ENCODE assay signal across 2 cellular contexts in the genomic region with DNA sequence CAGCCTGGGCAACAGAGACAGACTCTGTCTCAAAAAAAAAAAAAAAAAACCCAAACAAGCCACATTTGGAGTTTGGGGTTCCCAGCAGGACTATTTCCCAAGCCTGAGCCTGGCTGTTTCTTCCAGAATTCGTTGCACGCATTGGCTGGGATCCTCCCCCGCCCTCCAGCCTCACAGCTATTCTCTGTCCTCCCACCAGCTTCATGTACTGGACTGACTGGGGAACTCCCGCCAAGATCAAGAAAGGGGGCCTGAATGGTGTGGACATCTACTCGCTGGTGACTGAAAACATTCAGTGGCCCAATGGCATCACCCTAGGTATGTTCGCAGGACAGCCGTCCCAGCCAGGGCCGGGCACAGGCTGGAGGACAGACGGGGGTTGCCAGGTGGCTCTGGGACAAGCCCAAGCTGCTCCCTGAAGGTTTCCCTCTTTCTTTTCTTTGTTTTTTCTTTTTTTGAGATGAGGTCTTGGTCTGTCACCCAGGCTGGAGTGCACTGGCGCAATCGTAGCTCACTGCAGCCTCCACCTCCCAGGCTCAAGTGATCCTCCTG.
TF ChIP-seq lines count a peak whose summit lies in the region.

No MANE protein-coding gene starts in this region.

TF ChIP-seq in SK-N-SH, 30 proteins besides CTCF, POLR2A, EP300 and RAD21 (continued from another document):
- TF ChIP-seq USF1 (IDR thresholded peaks at IDR 0.05; ENCODE audit: borderline replicate concordance, low read depth) = no peak
- TF ChIP-seq FOSL2 (IDR thresholded peaks at IDR 0.05; ENCODE audit: borderline replicate concordance, low read depth) = no peak
- TF ChIP-seq, protein P1, sequence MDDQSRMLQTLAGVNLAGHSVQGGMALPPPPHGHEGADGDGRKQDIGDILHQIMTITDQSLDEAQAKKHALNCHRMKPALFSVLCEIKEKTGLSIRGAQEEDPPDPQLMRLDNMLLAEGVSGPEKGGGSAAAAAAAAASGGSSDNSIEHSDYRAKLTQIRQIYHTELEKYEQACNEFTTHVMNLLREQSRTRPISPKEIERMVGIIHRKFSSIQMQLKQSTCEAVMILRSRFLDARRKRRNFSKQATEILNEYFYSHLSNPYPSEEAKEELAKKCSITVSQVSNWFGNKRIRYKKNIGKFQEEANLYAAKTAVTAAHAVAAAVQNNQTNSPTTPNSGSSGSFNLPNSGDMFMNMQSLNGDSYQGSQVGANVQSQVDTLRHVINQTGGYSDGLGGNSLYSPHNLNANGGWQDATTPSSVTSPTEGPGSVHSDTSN (IDR thresholded peaks at IDR 0.05) = no peak
- no peak for TF ChIP-seq YY1 (IDR thresholded peaks at IDR 0.05; ENCODE audit: low read depth)
- no peak for TF ChIP-seq TEAD4 (IDR thresholded peaks at IDR 0.05; ENCODE audit: borderline replicate concordance, insufficient read depth)
- TF ChIP-seq GATA2 (CRISPR knock-in tag; IDR thresholded peaks at IDR 0.05) = no peak
- no peak for TF ChIP-seq REST (IDR thresholded peaks at IDR 0.05; ENCODE audit: low read depth, low read length)
- no peak for TF ChIP-seq MEF2A (IDR thresholded peaks at IDR 0.05; ENCODE audit: borderline replicate concordance, low read depth)
- no peak for TF ChIP-seq TAF1 (IDR thresholded peaks at IDR 0.05; ENCODE audit: borderline replicate concordance, low read depth, low read length)
- no peak for TF ChIP-seq RFX5 (IDR thresholded peaks at IDR 0.05; ENCODE audit: low read length)
- no peak for TF ChIP-seq RCOR1 (IDR thresholded peaks at IDR 0.05; ENCODE audit: low read length)
- TF ChIP-seq, protein P2, sequence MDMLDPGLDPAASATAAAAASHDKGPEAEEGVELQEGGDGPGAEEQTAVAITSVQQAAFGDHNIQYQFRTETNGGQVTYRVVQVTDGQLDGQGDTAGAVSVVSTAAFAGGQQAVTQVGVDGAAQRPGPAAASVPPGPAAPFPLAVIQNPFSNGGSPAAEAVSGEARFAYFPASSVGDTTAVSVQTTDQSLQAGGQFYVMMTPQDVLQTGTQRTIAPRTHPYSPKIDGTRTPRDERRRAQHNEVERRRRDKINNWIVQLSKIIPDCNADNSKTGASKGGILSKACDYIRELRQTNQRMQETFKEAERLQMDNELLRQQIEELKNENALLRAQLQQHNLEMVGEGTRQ (IDR thresholded peaks at IDR 0.05; ENCODE audit: borderline replicate concordance, low read depth, low read length) = no peak
- no peak for TF ChIP-seq NFIC (IDR thresholded peaks at IDR 0.05; ENCODE audit: borderline replicate concordance)
- no peak for TF ChIP-seq JUND (IDR thresholded peaks at IDR 0.05)
- no peak for TF ChIP-seq FOXM1 (IDR thresholded peaks at IDR 0.05; ENCODE audit: low read depth)

TF ChIP-seq in SK-N-SH treated with all-trans-retinoic acid at 6 μM for 48 hours, 23 proteins besides CTCF, POLR2A, EP300 and RAD21 (continued from another document):
- TF ChIP-seq, protein P3, sequence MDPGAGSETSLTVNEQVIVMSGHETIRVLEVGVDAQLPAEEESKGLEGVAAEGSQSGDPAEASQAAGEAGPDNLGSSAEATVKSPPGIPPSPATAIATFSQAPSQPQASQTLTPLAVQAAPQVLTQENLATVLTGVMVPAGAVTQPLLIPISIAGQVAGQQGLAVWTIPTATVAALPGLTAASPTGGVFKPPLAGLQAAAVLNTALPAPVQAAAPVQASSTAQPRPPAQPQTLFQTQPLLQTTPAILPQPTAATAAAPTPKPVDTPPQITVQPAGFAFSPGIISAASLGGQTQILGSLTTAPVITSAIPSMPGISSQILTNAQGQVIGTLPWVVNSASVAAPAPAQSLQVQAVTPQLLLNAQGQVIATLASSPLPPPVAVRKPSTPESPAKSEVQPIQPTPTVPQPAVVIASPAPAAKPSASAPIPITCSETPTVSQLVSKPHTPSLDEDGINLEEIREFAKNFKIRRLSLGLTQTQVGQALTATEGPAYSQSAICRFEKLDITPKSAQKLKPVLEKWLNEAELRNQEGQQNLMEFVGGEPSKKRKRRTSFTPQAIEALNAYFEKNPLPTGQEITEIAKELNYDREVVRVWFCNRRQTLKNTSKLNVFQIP (CRISPR knock-in tag; IDR thresholded peaks at IDR 0.05; ENCODE audit: borderline replicate concordance, low read depth) = no peak
- TF ChIP-seq ZC3H10 (CRISPR knock-in tag; IDR thresholded peaks at IDR 0.05) (no peak), BACH2 (CRISPR knock-in tag; IDR thresholded peaks at IDR 0.05; ENCODE audit: borderline replicate concordance) (no peak), GLIS3 (CRISPR knock-in tag; IDR thresholded peaks at IDR 0.05) (no peak), ZFP30 (CRISPR knock-in tag; IDR thresholded peaks at IDR 0.05) (no peak), RARB (CRISPR knock-in tag; IDR thresholded peaks at IDR 0.05) (no peak), ESRRG (CRISPR knock-in tag; IDR thresholded peaks at IDR 0.05) (no peak), CREB5 (CRISPR knock-in tag; IDR thresholded peaks at IDR 0.05; ENCODE audit: low read depth) (no peak), OSR1 (CRISPR knock-in tag; IDR thresholded peaks at IDR 0.05) (no peak), ZFP3 (CRISPR knock-in tag; IDR thresholded peaks at IDR 0.05) (no peak), ZNF565 (CRISPR knock-in tag; conservative IDR thresholded peaks at IDR 0.05; ENCODE audit: low read depth) (no peak), PPARA (CRISPR knock-in tag; IDR thresholded peaks at IDR 0.05; ENCODE audit: borderline replicate concordance) (no peak), ISL1 (CRISPR knock-in tag; IDR thresholded peaks at IDR 0.05) (no peak), SNAI2 (CRISPR knock-in tag; IDR thresholded peaks at IDR 0.05) (no peak)
- TF ChIP-seq, protein P4, sequence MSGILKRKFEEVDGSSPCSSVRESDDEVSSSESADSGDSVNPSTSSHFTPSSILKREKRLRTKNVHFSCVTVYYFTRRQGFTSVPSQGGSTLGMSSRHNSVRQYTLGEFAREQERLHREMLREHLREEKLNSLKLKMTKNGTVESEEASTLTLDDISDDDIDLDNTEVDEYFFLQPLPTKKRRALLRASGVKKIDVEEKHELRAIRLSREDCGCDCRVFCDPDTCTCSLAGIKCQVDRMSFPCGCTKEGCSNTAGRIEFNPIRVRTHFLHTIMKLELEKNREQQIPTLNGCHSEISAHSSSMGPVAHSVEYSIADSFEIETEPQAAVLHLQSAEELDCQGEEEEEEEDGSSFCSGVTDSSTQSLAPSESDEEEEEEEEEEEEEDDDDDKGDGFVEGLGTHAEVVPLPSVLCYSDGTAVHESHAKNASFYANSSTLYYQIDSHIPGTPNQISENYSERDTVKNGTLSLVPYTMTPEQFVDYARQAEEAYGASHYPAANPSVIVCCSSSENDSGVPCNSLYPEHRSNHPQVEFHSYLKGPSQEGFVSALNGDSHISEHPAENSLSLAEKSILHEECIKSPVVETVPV (CRISPR knock-in tag; IDR thresholded peaks at IDR 0.05) = no peak
TF ChIP-seq in SK-N-SH treated with all-trans-retinoic acid at 6 μM for 48 hours: peak in this region for 0.
